Comparison of ENCODE assay signal across 9 cellular contexts in genomic region chr10:78578929-78579328, GRCh38.
DNase-seq lines count a peak whose midpoint lies in the region; ATAC-seq and TF ChIP-seq lines count a peak whose summit lies in the region.
"Had no signal": no experiment of that assay in that cellular context is flagged by ENCODE, and none has a peak within 500 bp of the region (broad histone marks: within the 10 kb centered on the region; RNA-seq: fewer than 3 reads in every experiment).

No MANE protein-coding gene starts in this region.

- intact Hi-C loops in activated naive CD4-positive, alpha-beta T cell treated with anti-CD3 and anti-CD28 coated beads for 36 hours (cut with micrococcal nuclease): loop anchor here (1.0 to 10.0 kb wide), 5 partner anchors 37 to 746 kb away; partner anchors contain the start of genes RPS24 and ZMIZ1
- intact Hi-C loops in tibial artery (cut with DNase I; ENCODE audit: low total_unique reads): no loop called here

- peak; percentile 60 for ATAC-seq in GM18867 (IDR thresholded peaks at IDR 0.05; ENCODE audit: unreplicated experiment)
- ATAC-seq in SK-N-SH treated with all-trans-retinoic acid at 6 μM for 48 hours: no peak
- ATAC-seq in left lobe of liver: no peak

- no peaks in the 10 kb centered on the region for H3K36me3 ChIP-seq in tibial artery

- peak overlapping the region; percentile 89 for H3K27ac Mint-ChIP-seq in activated naive CD4-positive, alpha-beta T cell treated with anti-CD3 and anti-CD28 coated beads for 36 hours

- H3K27me3 ChIP-seq in tibial artery: no peaks in the 10 kb centered on the region

- no peak overlapping the region for H3K4me3 ChIP-seq in tibial artery

- H3K27ac ChIP-seq in tibial artery: no peak overlapping the region

- peaks cover 0 to 19% (median 13%) of the 10 kb centered on the region in 4 donors for H3K4me1 ChIP-seq in tibial artery

- CTCF ChIA-PET in activated naive CD4-positive, alpha-beta T cell treated with anti-CD3 and anti-CD28 coated beads for 36 hours (lab: Charles Lee): interaction anchor here (1.1 kb wide), 2 partner anchors 9 to 23 kb away, joined by 3 read pairs; no protein-coding TSS in a partner anchor

- TF ChIP-seq CTCF in tibial artery (IDR thresholded peaks at IDR 0.05): no peak

- H3K36me3 Mint-ChIP-seq in activated naive CD4-positive, alpha-beta T cell treated with anti-CD3 and anti-CD28 coated beads for 36 hours (ENCODE audit: low read depth): no peaks in the 10 kb centered on the region

- peaks cover 15% of the 10 kb centered on the region for H3K4me1 Mint-ChIP-seq in activated naive CD4-positive, alpha-beta T cell treated with anti-CD3 and anti-CD28 coated beads for 36 hours (ENCODE audit: low read depth)

- H3K9me3 ChIP-seq in tibial artery: no peaks in the 10 kb centered on the region

- peak; percentile 9 for DNase-seq in M059J (ENCODE audit: low read depth)
- peak; percentile 85 for DNase-seq in activated naive CD4-positive, alpha-beta T cell treated with anti-CD3 and anti-CD28 coated beads for 36 hours
- DNase-seq in stimulated activated CD4-positive, alpha-beta T cell treated with anti-CD3 and anti-CD28 coated beads, Interleukin-1b, Interleukin-23, amount 100 ng/mL, for 48 hours: peak; percentile 83
- DNase-seq in hippocampal formation (lab: John Stamatoyannopoulos, UW): no peak
- DNase-seq in tibial artery: no peak
- DNase-seq in left lobe of liver (ENCODE audit: low spot score): no peak
- DNase-seq: NCI-H524 treated with DMSO at 0.1 percent for 48 hours had no signal

- no peak overlapping the region for H3K4me3 Mint-ChIP-seq in activated naive CD4-positive, alpha-beta T cell treated with anti-CD3 and anti-CD28 coated beads for 36 hours

- no peaks in the 10 kb centered on the region for H3K9me3 Mint-ChIP-seq in activated naive CD4-positive, alpha-beta T cell treated with anti-CD3 and anti-CD28 coated beads for 36 hours

- no peaks in the 10 kb centered on the region for H3K27me3 Mint-ChIP-seq in activated naive CD4-positive, alpha-beta T cell treated with anti-CD3 and anti-CD28 coated beads for 36 hours (ENCODE audit: low read depth)

TF ChIP-seq in SK-N-SH treated with all-trans-retinoic acid at 6 μM for 48 hours, 23 proteins besides CTCF, POLR2A, EP300 and RAD21:
- TF ChIP-seq OSR1 (CRISPR knock-in tag; IDR thresholded peaks at IDR 0.05) (no peak), ESRRG (CRISPR knock-in tag; IDR thresholded peaks at IDR 0.05) (no peak), ZNF70 (CRISPR knock-in tag; IDR thresholded peaks at IDR 0.05) (no peak), ARNTL (CRISPR knock-in tag; IDR thresholded peaks at IDR 0.05; ENCODE audit: borderline replicate concordance, low read depth) (no peak), ZC3H10 (CRISPR knock-in tag; IDR thresholded peaks at IDR 0.05) (no peak), RARB (CRISPR knock-in tag; IDR thresholded peaks at IDR 0.05) (no peak)
- TF ChIP-seq, protein P1, sequence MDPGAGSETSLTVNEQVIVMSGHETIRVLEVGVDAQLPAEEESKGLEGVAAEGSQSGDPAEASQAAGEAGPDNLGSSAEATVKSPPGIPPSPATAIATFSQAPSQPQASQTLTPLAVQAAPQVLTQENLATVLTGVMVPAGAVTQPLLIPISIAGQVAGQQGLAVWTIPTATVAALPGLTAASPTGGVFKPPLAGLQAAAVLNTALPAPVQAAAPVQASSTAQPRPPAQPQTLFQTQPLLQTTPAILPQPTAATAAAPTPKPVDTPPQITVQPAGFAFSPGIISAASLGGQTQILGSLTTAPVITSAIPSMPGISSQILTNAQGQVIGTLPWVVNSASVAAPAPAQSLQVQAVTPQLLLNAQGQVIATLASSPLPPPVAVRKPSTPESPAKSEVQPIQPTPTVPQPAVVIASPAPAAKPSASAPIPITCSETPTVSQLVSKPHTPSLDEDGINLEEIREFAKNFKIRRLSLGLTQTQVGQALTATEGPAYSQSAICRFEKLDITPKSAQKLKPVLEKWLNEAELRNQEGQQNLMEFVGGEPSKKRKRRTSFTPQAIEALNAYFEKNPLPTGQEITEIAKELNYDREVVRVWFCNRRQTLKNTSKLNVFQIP (CRISPR knock-in tag; IDR thresholded peaks at IDR 0.05; ENCODE audit: borderline replicate concordance, low read depth): no peak
TF ChIP-seq in SK-N-SH treated with all-trans-retinoic acid at 6 μM for 48 hours: peak in this region for 0.

Comparison
In these comparisons a context has a peak if more than half of its experiments do, and no peak if none do; other contexts are left out.
1. DNase-seq: peak in M059J (single experiment), activated naive CD4-positive, alpha-beta T cell treated with anti-CD3 and anti-CD28 coated beads for 36 hours (single experiment) and stimulated activated CD4-positive, alpha-beta T cell treated with anti-CD3 and anti-CD28 coated beads, Interleukin-1b, Interleukin-23, amount 100 ng/mL, for 48 hours (single experiment); none in hippocampal formation (0 of 2), tibial artery (0 of 2) and left lobe of liver (single experiment).